In genomic region chr2:84963692-84964405, GRCh38 we compare ENCODE assay signal across 1 cellular context.
TF ChIP-seq lines count a peak whose summit lies in the region.

No MANE protein-coding gene starts in this region.

TF ChIP-seq in HepG2, 621 proteins besides CTCF, POLR2A, EP300 and RAD21 (continued from another document and continues in another):
- TF ChIP-seq ZNF281 (CRISPR knock-in tag; IDR thresholded peaks at IDR 0.05; ENCODE audit: borderline replicate concordance) (peak; percentile 57; the same call in 1 of the 2 replicates), ZNF24 (IDR thresholded peaks at IDR 0.05) (no peak), MBD4 (IDR thresholded peaks at IDR 0.05; ENCODE audit: borderline replicate concordance, low read length) (peak; percentile 89; the same call in 1 of the 2 replicates), PAWR (CRISPR knock-in tag; IDR thresholded peaks at IDR 0.05; ENCODE audit: borderline replicate concordance) (no peak), ZNF598 (CRISPR knock-in tag; IDR thresholded peaks at IDR 0.05; ENCODE audit: borderline replicate concordance) (no peak), MTA3 (CRISPR knock-in tag; IDR thresholded peaks at IDR 0.05) (no peak), STAG1 (CRISPR knock-in tag; IDR thresholded peaks at IDR 0.05) (no peak; the same call in 1 of the 2 replicates), ZSCAN5A (CRISPR knock-in tag; IDR thresholded peaks at IDR 0.05; ENCODE audit: borderline replicate concordance) (peak; percentile 84; the same call in 1 of the 2 replicates), RXRB (CRISPR knock-in tag; IDR thresholded peaks at IDR 0.05; ENCODE audit: borderline replicate concordance) (peak; percentile 94), ZNF18 (CRISPR knock-in tag; IDR thresholded peaks at IDR 0.05; ENCODE audit: insufficient replicate concordance) (peak; percentile 75), POGZ (CRISPR knock-in tag; IDR thresholded peaks at IDR 0.05) (peak; percentile 97), ZNF781 (CRISPR knock-in tag; IDR thresholded peaks at IDR 0.05; ENCODE audit: borderline replicate concordance, not compliant biosample characterization) (no peak), ZBTB44 (CRISPR knock-in tag; IDR thresholded peaks at IDR 0.05) (no peak), GZF1 (CRISPR knock-in tag; IDR thresholded peaks at IDR 0.05) (no peak), ZNF672 (CRISPR knock-in tag; IDR thresholded peaks at IDR 0.05) (no peak), ZNF557 (CRISPR knock-in tag; IDR thresholded peaks at IDR 0.05) (no peak; the same call in 1 of the 2 replicates), ZNF3 (CRISPR knock-in tag; IDR thresholded peaks at IDR 0.05) (no peak), ZNF136 (CRISPR knock-in tag; IDR thresholded peaks at IDR 0.05; ENCODE audit: low read depth) (no peak), PHF21A (CRISPR knock-in tag; IDR thresholded peaks at IDR 0.05) (peak; percentile 93), ZNF543 (CRISPR knock-in tag; IDR thresholded peaks at IDR 0.05) (peak; percentile 50; the same call in 1 of the 2 replicates), EED (CRISPR knock-in tag; IDR thresholded peaks at IDR 0.05) (no peak), PCBP1 (IDR thresholded peaks at IDR 0.05; ENCODE audit: borderline replicate concordance, low read depth, low read length) (no peak), ZNF251 (CRISPR knock-in tag; IDR thresholded peaks at IDR 0.05) (no peak), NFE2 (CRISPR knock-in tag; IDR thresholded peaks at IDR 0.05) (no peak), TEAD2 (CRISPR knock-in tag; IDR thresholded peaks at IDR 0.05) (no peak), ATM (IDR thresholded peaks at IDR 0.05; ENCODE audit: borderline replicate concordance) (peak; percentile 77; the same call in 1 of the 2 replicates), NFYC (CRISPR knock-in tag; IDR thresholded peaks at IDR 0.05) (no peak; the same call in 1 of the 2 replicates), ZNF614 (CRISPR knock-in tag; IDR thresholded peaks at IDR 0.05; ENCODE audit: borderline replicate concordance) (peak; percentile 89), ZNF280B (CRISPR knock-in tag; IDR thresholded peaks at IDR 0.05; ENCODE audit: borderline replicate concordance) (no peak), ZNF343 (CRISPR knock-in tag; IDR thresholded peaks at IDR 0.05) (peak; percentile 61), RFX1 (IDR thresholded peaks at IDR 0.05) (no peak), ATF2 (CRISPR knock-in tag; IDR thresholded peaks at IDR 0.05) (peak; percentile 98), MTF2 (CRISPR knock-in tag; IDR thresholded peaks at IDR 0.05; ENCODE audit: borderline replicate concordance) (no peak), SAFB2 (CRISPR knock-in tag; IDR thresholded peaks at IDR 0.05; ENCODE audit: borderline replicate concordance, low read depth) (peak; percentile 79; the same call in 1 of the 2 replicates), ZNF616 (CRISPR knock-in tag; IDR thresholded peaks at IDR 0.05; ENCODE audit: low read depth) (no peak), ZMYM2 (CRISPR knock-in tag; IDR thresholded peaks at IDR 0.05) (peak; percentile 97), U2AF2 (IDR thresholded peaks at IDR 0.05; ENCODE audit: low read depth, low read length) (no peak), ZNF468 (CRISPR knock-in tag; IDR thresholded peaks at IDR 0.05) (no peak), ZNF326 (CRISPR knock-in tag; IDR thresholded peaks at IDR 0.05; ENCODE audit: borderline replicate concordance) (no peak), STAT5B (CRISPR knock-in tag; IDR thresholded peaks at IDR 0.05) (no peak)
- TF ChIP-seq, protein P1, sequence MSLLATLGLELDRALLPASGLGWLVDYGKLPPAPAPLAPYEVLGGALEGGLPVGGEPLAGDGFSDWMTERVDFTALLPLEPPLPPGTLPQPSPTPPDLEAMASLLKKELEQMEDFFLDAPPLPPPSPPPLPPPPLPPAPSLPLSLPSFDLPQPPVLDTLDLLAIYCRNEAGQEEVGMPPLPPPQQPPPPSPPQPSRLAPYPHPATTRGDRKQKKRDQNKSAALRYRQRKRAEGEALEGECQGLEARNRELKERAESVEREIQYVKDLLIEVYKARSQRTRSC (CRISPR knock-in tag; IDR thresholded peaks at IDR 0.05; ENCODE audit: low read depth) = 0 out of 2 replicates have a peak, but pooled peaks have one; percentile 50
- TF ChIP-seq, protein P2, sequence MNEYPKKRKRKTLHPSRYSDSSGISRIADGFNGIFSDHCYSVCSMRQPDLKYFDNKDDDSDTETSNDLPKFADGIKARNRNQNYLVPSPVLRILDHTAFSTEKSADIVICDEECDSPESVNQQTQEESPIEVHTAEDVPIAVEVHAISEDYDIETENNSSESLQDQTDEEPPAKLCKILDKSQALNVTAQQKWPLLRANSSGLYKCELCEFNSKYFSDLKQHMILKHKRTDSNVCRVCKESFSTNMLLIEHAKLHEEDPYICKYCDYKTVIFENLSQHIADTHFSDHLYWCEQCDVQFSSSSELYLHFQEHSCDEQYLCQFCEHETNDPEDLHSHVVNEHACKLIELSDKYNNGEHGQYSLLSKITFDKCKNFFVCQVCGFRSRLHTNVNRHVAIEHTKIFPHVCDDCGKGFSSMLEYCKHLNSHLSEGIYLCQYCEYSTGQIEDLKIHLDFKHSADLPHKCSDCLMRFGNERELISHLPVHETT (CRISPR knock-in tag; conservative IDR thresholded peaks at IDR 0.05) = peak; percentile 80; the same call in 1 of the 2 replicates
- TF ChIP-seq, protein P3, sequence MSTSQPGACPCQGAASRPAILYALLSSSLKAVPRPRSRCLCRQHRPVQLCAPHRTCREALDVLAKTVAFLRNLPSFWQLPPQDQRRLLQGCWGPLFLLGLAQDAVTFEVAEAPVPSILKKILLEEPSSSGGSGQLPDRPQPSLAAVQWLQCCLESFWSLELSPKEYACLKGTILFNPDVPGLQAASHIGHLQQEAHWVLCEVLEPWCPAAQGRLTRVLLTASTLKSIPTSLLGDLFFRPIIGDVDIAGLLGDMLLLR (CRISPR knock-in tag; IDR thresholded peaks at IDR 0.05) = no peak
- TF ChIP-seq, protein P4, sequence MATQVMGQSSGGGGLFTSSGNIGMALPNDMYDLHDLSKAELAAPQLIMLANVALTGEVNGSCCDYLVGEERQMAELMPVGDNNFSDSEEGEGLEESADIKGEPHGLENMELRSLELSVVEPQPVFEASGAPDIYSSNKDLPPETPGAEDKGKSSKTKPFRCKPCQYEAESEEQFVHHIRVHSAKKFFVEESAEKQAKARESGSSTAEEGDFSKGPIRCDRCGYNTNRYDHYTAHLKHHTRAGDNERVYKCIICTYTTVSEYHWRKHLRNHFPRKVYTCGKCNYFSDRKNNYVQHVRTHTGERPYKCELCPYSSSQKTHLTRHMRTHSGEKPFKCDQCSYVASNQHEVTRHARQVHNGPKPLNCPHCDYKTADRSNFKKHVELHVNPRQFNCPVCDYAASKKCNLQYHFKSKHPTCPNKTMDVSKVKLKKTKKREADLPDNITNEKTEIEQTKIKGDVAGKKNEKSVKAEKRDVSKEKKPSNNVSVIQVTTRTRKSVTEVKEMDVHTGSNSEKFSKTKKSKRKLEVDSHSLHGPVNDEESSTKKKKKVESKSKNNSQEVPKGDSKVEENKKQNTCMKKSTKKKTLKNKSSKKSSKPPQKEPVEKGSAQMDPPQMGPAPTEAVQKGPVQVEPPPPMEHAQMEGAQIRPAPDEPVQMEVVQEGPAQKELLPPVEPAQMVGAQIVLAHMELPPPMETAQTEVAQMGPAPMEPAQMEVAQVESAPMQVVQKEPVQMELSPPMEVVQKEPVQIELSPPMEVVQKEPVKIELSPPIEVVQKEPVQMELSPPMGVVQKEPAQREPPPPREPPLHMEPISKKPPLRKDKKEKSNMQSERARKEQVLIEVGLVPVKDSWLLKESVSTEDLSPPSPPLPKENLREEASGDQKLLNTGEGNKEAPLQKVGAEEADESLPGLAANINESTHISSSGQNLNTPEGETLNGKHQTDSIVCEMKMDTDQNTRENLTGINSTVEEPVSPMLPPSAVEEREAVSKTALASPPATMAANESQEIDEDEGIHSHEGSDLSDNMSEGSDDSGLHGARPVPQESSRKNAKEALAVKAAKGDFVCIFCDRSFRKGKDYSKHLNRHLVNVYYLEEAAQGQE (IDR thresholded peaks at IDR 0.05; ENCODE audit: borderline replicate concordance in 1 of 2, low read depth in 1 of 2, low read length in 2 of 2) = peak in 1 of 2 experiments; percentile 51; a peak in 1 of 4 replicates
- TF ChIP-seq, protein P5, sequence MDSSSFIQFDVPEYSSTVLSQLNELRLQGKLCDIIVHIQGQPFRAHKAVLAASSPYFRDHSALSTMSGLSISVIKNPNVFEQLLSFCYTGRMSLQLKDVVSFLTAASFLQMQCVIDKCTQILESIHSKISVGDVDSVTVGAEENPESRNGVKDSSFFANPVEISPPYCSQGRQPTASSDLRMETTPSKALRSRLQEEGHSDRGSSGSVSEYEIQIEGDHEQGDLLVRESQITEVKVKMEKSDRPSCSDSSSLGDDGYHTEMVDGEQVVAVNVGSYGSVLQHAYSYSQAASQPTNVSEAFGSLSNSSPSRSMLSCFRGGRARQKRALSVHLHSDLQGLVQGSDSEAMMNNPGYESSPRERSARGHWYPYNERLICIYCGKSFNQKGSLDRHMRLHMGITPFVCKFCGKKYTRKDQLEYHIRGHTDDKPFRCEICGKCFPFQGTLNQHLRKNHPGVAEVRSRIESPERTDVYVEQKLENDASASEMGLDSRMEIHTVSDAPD (CRISPR knock-in tag; IDR thresholded peaks at IDR 0.05) = peak; percentile 38; the same call in 1 of the 2 replicates
- TF ChIP-seq, protein P6, sequence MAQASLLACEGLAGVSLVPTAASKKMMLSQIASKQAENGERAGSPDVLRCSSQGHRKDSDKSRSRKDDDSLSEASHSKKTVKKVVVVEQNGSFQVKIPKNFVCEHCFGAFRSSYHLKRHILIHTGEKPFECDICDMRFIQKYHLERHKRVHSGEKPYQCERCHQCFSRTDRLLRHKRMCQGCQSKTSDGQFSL (CRISPR knock-in tag; IDR thresholded peaks at IDR 0.05) = no peak
